Comparison of ENCODE assay signal across 15 cellular contexts in genomic region chr1:8740034-8740449, GRCh38.
DNase-seq lines count a peak whose midpoint lies in the region; ATAC-seq and TF ChIP-seq lines count a peak whose summit lies in the region.
"Had no signal": no experiment of that assay in that cellular context is flagged by ENCODE, and none has a peak within 500 bp of the region (broad histone marks: within the 10 kb centered on the region; RNA-seq: fewer than 3 reads in every experiment).

No MANE protein-coding gene starts in this region.

- TF ChIP-seq CTCF in RWPE2 (IDR thresholded peaks at IDR 0.05; ENCODE audit: poor library complexity, severe bottlenecking): no peak
- no peak for TF ChIP-seq CTCF in osteoblast (IDR thresholded peaks at IDR 0.05; ENCODE audit: extremely low read depth, low read depth, low read length)

- peak overlapping the region; percentile 48 for H3K4me2 ChIP-seq in GM23248 (ENCODE audit: unreplicated experiment)
- no peak overlapping the region for H3K4me2 ChIP-seq in osteoblast (ENCODE audit: insufficient read depth, low read length)

- in situ Hi-C loops in GM23248 (cut with MboI): no loop called here

- POLR2A ChIA-PET in activated CD8-positive, alpha-beta T cell treated with anti-CD3 and anti-CD28 coated beads, Interleukin-2, amount 10 ng/mL, durations not matched to agents 7 days and 5 days (lab: Charles Lee): interaction anchor here (1.0 kb wide), 1 partner anchor 21 kb away, joined by 3 read pairs; no protein-coding TSS in a partner anchor

- peaks cover 17% of the 10 kb centered on the region for H3K9me3 Mint-ChIP-seq in activated CD8-positive, alpha-beta T cell treated with anti-CD3 and anti-CD28 coated beads, Interleukin-2, amount 10 ng/mL, durations not matched to agents 7 days and 5 days (ENCODE audit: insufficient read depth)
- peaks cover 0 to 13% (median 5%) of the 10 kb centered on the region in 6 donors for H3K9me3 Mint-ChIP-seq in immature natural killer cell

- H3K4me1 Mint-ChIP-seq in activated CD8-positive, alpha-beta T cell treated with anti-CD3 and anti-CD28 coated beads, Interleukin-2, amount 10 ng/mL, durations not matched to agents 7 days and 5 days (ENCODE audit: low read depth): no peaks in the 10 kb centered on the region
- peaks cover 7 to 13% of the 10 kb centered on the region in 2 donors for H3K4me1 Mint-ChIP-seq in immature natural killer cell
- H3K4me1 Mint-ChIP-seq: activated CD4-positive, alpha-beta T cell treated with anti-CD3 and anti-CD28 coated beads, Interleukin-2, amount 10 ng/mL, durations not matched to agents 7 days and 5 days had no signal

- H3K36me3 ChIP-seq in GM23248 (ENCODE audit: low read depth) (no peaks in the 10 kb centered on the region), RWPE2 (ENCODE audit: low read depth) (no peaks in the 10 kb centered on the region), osteoblast (ENCODE audit: insufficient read depth, low read length) (no peaks in the 10 kb centered on the region)
- H3K36me3 ChIP-seq: heart left ventricle had no signal

- no peaks in the 10 kb centered on the region for H3K27me3 Mint-ChIP-seq in activated CD8-positive, alpha-beta T cell treated with anti-CD3 and anti-CD28 coated beads, Interleukin-2, amount 10 ng/mL, durations not matched to agents 7 days and 5 days (ENCODE audit: low read depth)
- peaks cover 0 to 1% (median 0%) of the 10 kb centered on the region in 3 donors for H3K27me3 Mint-ChIP-seq in immature natural killer cell (ENCODE audit: low read depth in 3 of 3)
- H3K27me3 Mint-ChIP-seq: activated CD4-positive, alpha-beta T cell treated with anti-CD3 and anti-CD28 coated beads, Interleukin-2, amount 10 ng/mL, durations not matched to agents 7 days and 5 days; memory B cell; stimulated activated naive CD8-positive, alpha-beta T cell treated with anti-CD3 and anti-CD28 coated beads, Interleukin-15, Interleukin-2, amounts not matched to agents 100 ng/mL and 50 ng/mL, for 24 hours had no signal

- H3K4me3 ChIP-seq in GM23248 (no peak overlapping the region), RWPE2 (ENCODE audit: severe bottlenecking) (no peak overlapping the region), osteoblast (ENCODE audit: insufficient read depth, low read length) (no peak overlapping the region)
- H3K4me3 ChIP-seq: heart left ventricle had no signal

- H3K36me3 Mint-ChIP-seq in activated CD8-positive, alpha-beta T cell treated with anti-CD3 and anti-CD28 coated beads, Interleukin-2, amount 10 ng/mL, durations not matched to agents 7 days and 5 days (ENCODE audit: low read depth): peaks cover 23% of the 10 kb centered on the region
- H3K36me3 Mint-ChIP-seq in immature natural killer cell: peaks cover 4 to 10% (median 8%) of the 10 kb centered on the region in 3 donors

- H3K27ac Mint-ChIP-seq in activated CD8-positive, alpha-beta T cell treated with anti-CD3 and anti-CD28 coated beads, Interleukin-2, amount 10 ng/mL, durations not matched to agents 7 days and 5 days: no peak overlapping the region
- no peak overlapping the region for H3K27ac Mint-ChIP-seq in immature natural killer cell
- H3K27ac Mint-ChIP-seq: activated CD4-positive, alpha-beta T cell treated with anti-CD3 and anti-CD28 coated beads, Interleukin-2, amount 10 ng/mL, durations not matched to agents 7 days and 5 days; memory B cell; stimulated activated naive CD8-positive, alpha-beta T cell treated with anti-CD3 and anti-CD28 coated beads, Interleukin-15, Interleukin-2, amounts not matched to agents 100 ng/mL and 50 ng/mL, for 24 hours had no signal

- H3K4me3 Mint-ChIP-seq in activated CD8-positive, alpha-beta T cell treated with anti-CD3 and anti-CD28 coated beads, Interleukin-2, amount 10 ng/mL, durations not matched to agents 7 days and 5 days: no peak overlapping the region
- H3K4me3 Mint-ChIP-seq in immature natural killer cell: no peak overlapping the region
- H3K4me3 Mint-ChIP-seq: activated CD4-positive, alpha-beta T cell treated with anti-CD3 and anti-CD28 coated beads, Interleukin-2, amount 10 ng/mL, durations not matched to agents 7 days and 5 days; memory B cell; stimulated activated naive CD8-positive, alpha-beta T cell treated with anti-CD3 and anti-CD28 coated beads, Interleukin-15, Interleukin-2, amounts not matched to agents 100 ng/mL and 50 ng/mL, for 24 hours had no signal

- CTCF ChIA-PET in activated CD8-positive, alpha-beta T cell treated with anti-CD3 and anti-CD28 coated beads, Interleukin-2, amount 10 ng/mL, durations not matched to agents 7 days and 5 days (lab: Charles Lee): interaction anchor here (0.9 to 2.5 kb wide), 4 partner anchors 9 to 109 kb away, joined by 3 to 8 read pairs (median 6); no protein-coding TSS in a partner anchor

- ATAC-seq in RWPE2 (ENCODE audit: low read depth) (peak; percentile 98), GM21381 (IDR thresholded peaks at IDR 0.05; ENCODE audit: unreplicated experiment) (no peak)
- no peak for ATAC-seq in activated CD8-positive, alpha-beta T cell treated with anti-CD3 and anti-CD28 coated beads, Interleukin-2, amount 10 ng/mL, durations not matched to agents 7 days and 5 days
- ATAC-seq: heart left ventricle had no signal

- peak; percentile 84 for DNase-seq in GM23248
- no peak for DNase-seq in RWPE2 (ENCODE audit: low spot score)
- DNase-seq in fibroblast of gingiva (ENCODE audit: low read depth): peak; percentile 69
- peak; percentile 58 for DNase-seq in osteoblast (ENCODE audit: insufficient read length, low spot score, missing footprints)
- DNase-seq in activated CD8-positive, alpha-beta T cell treated with anti-CD3 and anti-CD28 coated beads, Interleukin-2, amount 10 ng/mL, durations not matched to agents 7 days and 5 days: no peak
- DNase-seq in immature natural killer cell: no peak
- DNase-seq in stimulated activated CD4-positive, alpha-beta T cell treated with anti-CD3 and anti-CD28 coated beads, Interleukin-4, amount 100 ng/mL, for 4 hours: no peak
- DNase-seq: activated CD4-positive, alpha-beta T cell treated with anti-CD3 and anti-CD28 coated beads, Interleukin-2, amount 10 ng/mL, durations not matched to agents 7 days and 5 days; activated effector memory CD4-positive, alpha-beta T cell treated with Interleukin-2 at 50 U/mL for 16 hours; heart left ventricle had no signal

- H2AFZ ChIP-seq in GM23248 (no peak overlapping the region), osteoblast (ENCODE audit: low read length) (no peak overlapping the region)
- H2AFZ ChIP-seq: parathyroid adenoma had no signal

- no peaks in the 10 kb centered on the region for H4K20me1 ChIP-seq in GM23248 (ENCODE audit: insufficient read depth)
- no peaks in the 10 kb centered on the region for H4K20me1 ChIP-seq in osteoblast (ENCODE audit: insufficient read depth, low read length)

- H3K9me2 ChIP-seq in GM23248 (ENCODE audit: insufficient read depth): no peaks in the 10 kb centered on the region

- H3K27ac ChIP-seq in GM23248 (peak overlapping the region; percentile 61), RWPE2 (ENCODE audit: poor library complexity, severe bottlenecking) (no peak overlapping the region), osteoblast (ENCODE audit: low read depth, low read length) (no peak overlapping the region)
- H3K27ac ChIP-seq: heart left ventricle, parathyroid adenoma had no signal

- H3K27me3 ChIP-seq in GM23248 (replicated peaks; ENCODE audit: insufficient read depth) (no peaks in the 10 kb centered on the region), RWPE2 (ENCODE audit: insufficient read depth, poor library complexity, severe bottlenecking) (no peaks in the 10 kb centered on the region), osteoblast (ENCODE audit: insufficient read depth, low read length) (no peaks in the 10 kb centered on the region)
- H3K27me3 ChIP-seq: heart left ventricle had no signal

- H3F3A ChIP-seq in GM23248 (ENCODE audit: insufficient read depth): peaks cover 4% of the 10 kb centered on the region; the same call in 1 of the 2 replicates

- H3K79me2 ChIP-seq in GM23248 (ENCODE audit: insufficient read depth): peaks cover 36% of the 10 kb centered on the region
- H3K79me2 ChIP-seq in osteoblast (ENCODE audit: insufficient read depth, low read length): peaks cover 11% of the 10 kb centered on the region

- no peak overlapping the region for H3K9ac ChIP-seq in GM23248
- H3K9ac ChIP-seq: parathyroid adenoma had no signal

- H3K9me3 ChIP-seq in GM23248 (ENCODE audit: low read depth) (no peaks in the 10 kb centered on the region), RWPE2 (ENCODE audit: severe bottlenecking) (peaks cover 2% of the 10 kb centered on the region), osteoblast (ENCODE audit: low read depth, low read length) (no peaks in the 10 kb centered on the region)
- H3K9me3 ChIP-seq: Caco-2 had no signal

- H3K4me1 ChIP-seq in GM23248 (ENCODE audit: insufficient read depth): peaks cover 10% of the 10 kb centered on the region
- peaks cover 6% of the 10 kb centered on the region for H3K4me1 ChIP-seq in RWPE2 (ENCODE audit: insufficient read depth, poor library complexity, severe bottlenecking)
- H3K4me1 ChIP-seq in osteoblast (ENCODE audit: insufficient read depth, low read length): peaks cover 4% of the 10 kb centered on the region
- H3K4me1 ChIP-seq: parathyroid adenoma had no signal

Comparison
In these comparisons a context has a peak if more than half of its experiments do, and no peak if none do; other contexts are left out.
1. DNase-seq: peak in GM23248 (single experiment), fibroblast of gingiva (single experiment) and osteoblast (single experiment); none in RWPE2 (single experiment), activated CD8-positive, alpha-beta T cell treated with anti-CD3 and anti-CD28 coated beads, Interleukin-2, amount 10 ng/mL, durations not matched to agents 7 days and 5 days (single experiment), immature natural killer cell (0 of 3) and stimulated activated CD4-positive, alpha-beta T cell treated with anti-CD3 and anti-CD28 coated beads, Interleukin-4, amount 100 ng/mL, for 4 hours (0 of 2).